Comparison of ENCODE assay signal across 1 cellular context in genomic region chr13:107743523-107743922, GRCh38.
TF ChIP-seq lines count a peak whose summit lies in the region.

No MANE protein-coding gene starts in this region.

TF ChIP-seq in WTC11, 78 proteins besides CTCF, POLR2A, EP300 and RAD21 (continued from another document):
- no peak for TF ChIP-seq ARID4B (CRISPR knock-in tag; IDR thresholded peaks at IDR 0.05; ENCODE audit: borderline replicate concordance)
- TF ChIP-seq, protein P1, sequence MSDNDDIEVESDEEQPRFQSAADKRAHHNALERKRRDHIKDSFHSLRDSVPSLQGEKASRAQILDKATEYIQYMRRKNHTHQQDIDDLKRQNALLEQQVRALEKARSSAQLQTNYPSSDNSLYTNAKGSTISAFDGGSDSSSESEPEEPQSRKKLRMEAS (CRISPR knock-in tag; IDR thresholded peaks at IDR 0.05) = no peak
- no peak for TF ChIP-seq USF1 (CRISPR knock-in tag; IDR thresholded peaks at IDR 0.05)
- no peak for TF ChIP-seq E2F1 (CRISPR knock-in tag; IDR thresholded peaks at IDR 0.05)
- TF ChIP-seq FOXP1 (CRISPR knock-in tag; IDR thresholded peaks at IDR 0.05; ENCODE audit: borderline replicate concordance) = no peak
- no peak for TF ChIP-seq NR1H2 (CRISPR knock-in tag; IDR thresholded peaks at IDR 0.05)
- TF ChIP-seq, protein P2, sequence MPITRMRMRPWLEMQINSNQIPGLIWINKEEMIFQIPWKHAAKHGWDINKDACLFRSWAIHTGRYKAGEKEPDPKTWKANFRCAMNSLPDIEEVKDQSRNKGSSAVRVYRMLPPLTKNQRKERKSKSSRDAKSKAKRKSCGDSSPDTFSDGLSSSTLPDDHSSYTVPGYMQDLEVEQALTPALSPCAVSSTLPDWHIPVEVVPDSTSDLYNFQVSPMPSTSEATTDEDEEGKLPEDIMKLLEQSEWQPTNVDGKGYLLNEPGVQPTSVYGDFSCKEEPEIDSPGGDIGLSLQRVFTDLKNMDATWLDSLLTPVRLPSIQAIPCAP (CRISPR knock-in tag; IDR thresholded peaks at IDR 0.05) = no peak
- TF ChIP-seq ETV6 (CRISPR knock-in tag; IDR thresholded peaks at IDR 0.05) = no peak
- TF ChIP-seq NFATC4 (CRISPR knock-in tag; IDR thresholded peaks at IDR 0.05) = no peak
- TF ChIP-seq RELA (CRISPR knock-in tag; IDR thresholded peaks at IDR 0.05; ENCODE audit: borderline replicate concordance) = no peak
- no peak for TF ChIP-seq IRF2 (CRISPR knock-in tag; IDR thresholded peaks at IDR 0.05; ENCODE audit: borderline replicate concordance, low read depth)
- no peak for TF ChIP-seq PREB (CRISPR knock-in tag; IDR thresholded peaks at IDR 0.05; ENCODE audit: borderline replicate concordance)
- TF ChIP-seq ZBTB21 (CRISPR knock-in tag; IDR thresholded peaks at IDR 0.05; ENCODE audit: borderline replicate concordance) = no peak
